1 cellular context compared by ENCODE assay signal in the genomic region with DNA sequence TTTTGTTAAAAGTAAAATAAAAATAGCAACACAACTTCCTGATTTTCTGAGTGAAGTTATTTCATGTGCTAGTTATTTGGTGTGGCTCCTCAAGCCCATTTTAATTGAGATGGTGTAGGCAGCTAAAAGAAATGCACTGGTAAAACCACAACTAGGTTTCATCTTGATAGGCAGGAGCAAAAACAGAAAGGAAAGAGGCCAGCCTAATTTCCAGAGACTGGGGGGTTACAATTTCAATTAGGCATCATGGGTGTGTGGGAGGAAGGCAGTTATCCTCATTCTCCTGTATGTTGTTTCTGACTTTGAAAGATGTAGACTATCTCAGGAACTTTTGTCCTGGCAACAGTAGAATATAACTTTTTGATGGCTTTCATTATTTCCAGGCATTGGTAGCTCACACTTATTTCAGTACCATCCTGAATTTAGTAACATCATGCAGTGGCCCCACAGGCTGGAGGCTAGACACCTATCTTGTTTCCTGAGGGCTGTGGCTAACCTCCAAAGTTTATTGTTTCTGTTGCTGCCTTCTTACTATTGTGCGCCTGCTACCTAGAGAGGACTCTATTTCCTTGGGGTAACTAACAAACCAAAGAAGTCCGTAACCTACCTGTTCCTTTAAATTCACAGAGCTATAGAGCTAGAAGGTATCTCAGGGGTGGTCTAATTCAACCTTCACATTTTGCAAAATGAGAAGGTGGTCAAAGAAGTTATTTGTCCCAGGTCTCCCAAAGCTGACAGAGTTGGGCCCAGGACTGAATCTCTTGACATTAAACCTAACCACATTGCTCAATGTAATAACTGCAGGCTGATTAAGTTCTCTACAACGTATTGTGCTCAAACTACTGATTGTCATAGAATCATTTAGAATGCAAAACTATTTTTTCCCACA.
TF ChIP-seq lines count a peak whose summit lies in the region.

No MANE protein-coding gene starts in this region.

TF ChIP-seq in K562, 482 proteins besides CTCF, POLR2A, EP300 and RAD21 (continued from another document):
- TF ChIP-seq, protein P1, sequence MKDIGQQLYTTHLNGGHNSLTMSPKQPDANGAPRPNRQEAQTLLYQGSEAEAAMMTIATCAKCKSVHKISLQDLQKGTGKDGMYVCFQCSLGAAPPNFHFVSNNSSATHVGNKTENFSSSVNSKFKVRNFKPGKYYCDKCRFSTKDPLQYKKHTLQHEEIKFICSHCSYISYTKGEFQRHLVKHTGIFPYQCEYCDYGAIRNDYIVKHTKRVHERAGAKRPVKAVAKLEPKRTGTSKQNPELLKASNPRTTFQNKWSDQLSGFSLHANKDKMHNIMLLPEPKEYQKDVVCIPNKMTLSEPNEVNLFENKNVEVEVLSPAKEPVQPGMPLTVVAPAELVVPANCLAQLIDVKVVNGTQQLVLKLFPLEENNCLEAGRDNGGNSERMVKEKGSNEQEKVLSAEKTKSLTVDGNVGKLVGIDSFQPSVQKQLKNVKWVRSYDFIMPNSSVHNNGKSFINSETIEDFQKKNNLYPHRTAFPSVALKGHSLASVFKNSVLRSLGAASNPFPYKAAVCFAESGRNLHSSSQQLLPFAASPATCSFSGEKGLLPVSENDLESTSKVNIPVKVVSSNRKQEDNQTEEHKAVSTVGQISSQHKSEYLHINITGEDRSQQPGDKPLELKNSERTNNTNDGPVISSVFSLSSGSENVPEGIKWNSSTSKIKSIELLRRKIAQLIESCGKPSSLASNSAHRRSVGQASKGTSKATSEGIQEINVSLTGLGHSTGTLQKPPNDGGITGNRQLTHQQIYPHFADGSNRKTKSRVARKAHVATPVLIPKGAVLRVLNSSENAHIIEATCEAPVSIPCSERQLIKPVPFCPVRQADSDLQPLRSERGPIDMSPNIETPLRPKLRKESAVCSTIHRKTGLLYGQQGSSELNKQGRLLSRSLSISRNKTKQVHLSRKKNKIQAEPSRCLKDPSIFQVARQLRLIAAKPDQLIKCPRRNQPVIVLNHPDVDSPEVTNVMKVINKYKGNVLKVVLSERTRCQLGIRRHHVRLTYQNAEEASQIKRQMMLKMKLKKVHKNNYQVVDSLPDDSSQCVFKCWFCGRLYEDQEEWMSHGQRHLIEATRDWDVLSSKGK (CRISPR knock-in tag; IDR thresholded peaks at IDR 0.05), result no peak
- TF ChIP-seq MAFK (IDR thresholded peaks at IDR 0.05; ENCODE audit: low read length) (no peak), GTF2E2 (tag; IDR thresholded peaks at IDR 0.05) (peak; percentile 65; the same call in 1 of the 2 replicates), RNF2 (IDR thresholded peaks at IDR 0.05) (peak; percentile 56; the same call in 1 of the 2 replicates), SOX6 (IDR thresholded peaks at IDR 0.05) (peak; percentile 50; the same call in 1 of the 2 replicates)
- TF ChIP-seq, protein P2, sequence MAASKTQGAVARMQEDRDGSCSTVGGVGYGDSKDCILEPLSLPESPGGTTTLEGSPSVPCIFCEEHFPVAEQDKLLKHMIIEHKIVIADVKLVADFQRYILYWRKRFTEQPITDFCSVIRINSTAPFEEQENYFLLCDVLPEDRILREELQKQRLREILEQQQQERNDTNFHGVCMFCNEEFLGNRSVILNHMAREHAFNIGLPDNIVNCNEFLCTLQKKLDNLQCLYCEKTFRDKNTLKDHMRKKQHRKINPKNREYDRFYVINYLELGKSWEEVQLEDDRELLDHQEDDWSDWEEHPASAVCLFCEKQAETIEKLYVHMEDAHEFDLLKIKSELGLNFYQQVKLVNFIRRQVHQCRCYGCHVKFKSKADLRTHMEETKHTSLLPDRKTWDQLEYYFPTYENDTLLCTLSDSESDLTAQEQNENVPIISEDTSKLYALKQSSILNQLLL (CRISPR knock-in tag; IDR thresholded peaks at IDR 0.05; ENCODE audit: borderline replicate concordance), result no peak
- TF ChIP-seq, protein P3, sequence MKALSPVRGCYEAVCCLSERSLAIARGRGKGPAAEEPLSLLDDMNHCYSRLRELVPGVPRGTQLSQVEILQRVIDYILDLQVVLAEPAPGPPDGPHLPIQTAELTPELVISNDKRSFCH (CRISPR knock-in tag; IDR thresholded peaks at IDR 0.05), result no peak
- TF ChIP-seq, protein P3 (tag; IDR thresholded peaks at IDR 0.05), result peak; percentile 50; the same call in 1 of the 2 replicates
